In genomic region chr3:112973325-112974177, GRCh38 we compare ENCODE assay signal across 8 cellular contexts. TPM values are rescaled to one million over a fixed set of nuclear protein-coding genes. Genes with fewer than 3 reads are reported as not detected.
DNase-seq lines count a peak whose midpoint lies in the region; ATAC-seq and TF ChIP-seq lines count a peak whose summit lies in the region.

No MANE protein-coding gene starts in this region.

- H3K4me1 Mint-ChIP-seq in central memory CD8-positive, alpha-beta T cell = peaks cover 77% of the 10 kb centered on the region
- peaks cover 87% of the 10 kb centered on the region for H3K4me1 Mint-ChIP-seq in stimulated activated naive CD8-positive, alpha-beta T cell treated with anti-CD3 and anti-CD28 coated beads, Interleukin-15, amount 100 ng/mL, for 72 hours
- no peaks in the 10 kb centered on the region for H3K4me1 Mint-ChIP-seq in nephron progenitor cell

- peak; percentile 58 for ATAC-seq in GM18508 (IDR thresholded peaks at IDR 0.05; ENCODE audit: insufficient read depth, unreplicated experiment)
- peak; percentile 88 for ATAC-seq in GM21786 (IDR thresholded peaks at IDR 0.05; ENCODE audit: unreplicated experiment)
- peak; percentile 83 for ATAC-seq in central memory CD8-positive, alpha-beta T cell (replicated peaks; ENCODE audit: extremely low read depth, poor library complexity, severe bottlenecking)
- peak; percentile 92 for ATAC-seq in stimulated activated naive CD8-positive, alpha-beta T cell treated with anti-CD3 and anti-CD28 coated beads, Interleukin-15, amount 100 ng/mL, for 72 hours

- peaks cover 2% of the 10 kb centered on the region for H3K36me3 Mint-ChIP-seq in central memory CD8-positive, alpha-beta T cell (ENCODE audit: insufficient read depth)
- H3K36me3 Mint-ChIP-seq in nephron progenitor cell (ENCODE audit: low read depth) = no peaks in the 10 kb centered on the region

- H3K9me3 Mint-ChIP-seq in central memory CD8-positive, alpha-beta T cell = no peaks in the 10 kb centered on the region
- H3K9me3 Mint-ChIP-seq in stimulated activated naive CD8-positive, alpha-beta T cell treated with anti-CD3 and anti-CD28 coated beads, Interleukin-15, amount 100 ng/mL, for 72 hours = no peaks in the 10 kb centered on the region
- no peaks in the 10 kb centered on the region for H3K9me3 Mint-ChIP-seq in nephron progenitor cell

- DNase-seq in NB4 (ENCODE audit: low read depth) (peak; percentile 22), lower leg skin (ENCODE audit: low spot score in 2 of 2) (no peak), nephron progenitor cell (no peak), SHP77 (lab: John Stamatoyannopoulos, UW) (no peak)
- no peak for DNase-seq in central memory CD8-positive, alpha-beta T cell (ENCODE audit: low spot score in 2 of 2)
- DNase-seq in stimulated activated naive CD8-positive, alpha-beta T cell treated with anti-CD3 and anti-CD28 coated beads, Interleukin-15, amount 100 ng/mL, for 72 hours = peak; percentile 39 to 55

- no peak for TF ChIP-seq CTCF in NB4 (IDR thresholded peaks at IDR 0.05; ENCODE audit: low read depth, low read length)
- no peak for TF ChIP-seq CTCF in lower leg skin (IDR thresholded peaks at IDR 0.05)
- TF ChIP-seq CTCF in nephron progenitor cell (IDR thresholded peaks at IDR 0.05) = no peak

- no peaks in the 10 kb centered on the region for H3K27me3 Mint-ChIP-seq in central memory CD8-positive, alpha-beta T cell
- no peaks in the 10 kb centered on the region for H3K27me3 Mint-ChIP-seq in stimulated activated naive CD8-positive, alpha-beta T cell treated with anti-CD3 and anti-CD28 coated beads, Interleukin-15, amount 100 ng/mL, for 72 hours
- peaks cover 22% of the 10 kb centered on the region for H3K27me3 Mint-ChIP-seq in nephron progenitor cell (ENCODE audit: low read depth, poor library complexity)

- intact Hi-C loops in lower leg skin (cut with DNase I; ENCODE audit: low total_unique reads) = no loop called here

- peak overlapping the region; percentile 93 for H3K4me3 Mint-ChIP-seq in central memory CD8-positive, alpha-beta T cell
- peak overlapping the region; percentile 85 to 88 for H3K4me3 Mint-ChIP-seq in stimulated activated naive CD8-positive, alpha-beta T cell treated with anti-CD3 and anti-CD28 coated beads, Interleukin-15, amount 100 ng/mL, for 72 hours
- no peak overlapping the region for H3K4me3 Mint-ChIP-seq in nephron progenitor cell

- peak overlapping the region; percentile 92 for H3K27ac Mint-ChIP-seq in central memory CD8-positive, alpha-beta T cell (ENCODE audit: low read depth)
- peak overlapping the region; percentile 57 to 82 for H3K27ac Mint-ChIP-seq in stimulated activated naive CD8-positive, alpha-beta T cell treated with anti-CD3 and anti-CD28 coated beads, Interleukin-15, amount 100 ng/mL, for 72 hours
- no peak overlapping the region for H3K27ac Mint-ChIP-seq in nephron progenitor cell

- 61 to 69% methylated on average over 5 of the region's 5 CpGs for WGBS in lower leg skin, 2 donors

- TF ChIP-seq POLR2A in NB4 (IDR thresholded peaks at IDR 0.05; ENCODE audit: extremely low read depth, insufficient read length) (no peak), lower leg skin (IDR thresholded peaks at IDR 0.05) (no peak)

- no peak overlapping the region for H3K4me3 ChIP-seq in NB4 (ENCODE audit: low read depth, low read length)
- no peak overlapping the region for H3K4me3 ChIP-seq in lower leg skin (ENCODE audit: low read depth, poor library complexity, severe bottlenecking)

RNA-seq across cellular contexts. Expression of gene CD200R1, which starts 1.4 kb away (rescaled TPM):
- 1 to 10 TPM in 3 of 4 donors, not detected in 1; 1.1 to 5.9 (median 1.8) TPM for total RNA-seq in lower leg skin

RNA-seq across cellular contexts. Expression of gene GTPBP8, which starts 17.2 kb away (rescaled TPM):
- total RNA-seq in lower leg skin = 10 to 100 TPM; 11.8 to 32.7 (median 19.8) TPM

Comparison
In these comparisons a context has a peak if more than half of its experiments do, and no peak if none do; other contexts are left out.
1. DNase-seq: peak in NB4 (single experiment) and stimulated activated naive CD8-positive, alpha-beta T cell treated with anti-CD3 and anti-CD28 coated beads, Interleukin-15, amount 100 ng/mL, for 72 hours (2 of 2); none in central memory CD8-positive, alpha-beta T cell (0 of 2), lower leg skin (0 of 2), nephron progenitor cell (single experiment) and SHP77 (0 of 2).
2. Peak in every context shown above with its lines, with median percentiles within 50 percentile points of each other: ATAC-seq.